9 cellular contexts compared by ENCODE assay signal in genomic region chr6:168035098-168035660, GRCh38. TPM values are rescaled to one million over a fixed set of nuclear protein-coding genes. Genes with fewer than 3 reads are reported as not detected.
DNase-seq lines count a peak whose midpoint lies in the region; ATAC-seq and TF ChIP-seq lines count a peak whose summit lies in the region.
"Had no signal": no experiment of that assay in that cellular context is flagged by ENCODE, and none has a peak within 500 bp of the region (broad histone marks: within the 10 kb centered on the region; RNA-seq: fewer than 3 reads in every experiment).

No MANE protein-coding gene starts in this region.

- H3K4me1 ChIP-seq in SJSA1 (replicated peaks), result peaks cover 42% of the 10 kb centered on the region
- H3K4me1 ChIP-seq in foreskin keratinocyte, result no peaks in the 10 kb centered on the region

- H3K27ac ChIP-seq in SJSA1 (peak overlapping the region; percentile 61), foreskin keratinocyte (no peak overlapping the region)

- H3K9me3 ChIP-seq in SJSA1 (replicated peaks), result 0 out of 2 replicates have a peak, but pooled peaks cover 4% of the 10 kb centered on the region

- ATAC-seq in foreskin keratinocyte (peak; percentile 64), GM21423 (IDR thresholded peaks at IDR 0.05; ENCODE audit: unreplicated experiment) (no peak), HG03354 (IDR thresholded peaks at IDR 0.05; ENCODE audit: poor library complexity, severe bottlenecking, unreplicated experiment) (no peak)

- no peak for DNase-seq in T-helper 1 cell
- DNase-seq in SJSA1 (ENCODE audit: low read depth in 1 of 2, low spot score in 2 of 2), result peak; percentile 39 to 80
- DNase-seq in foreskin keratinocyte, result no peak
- DNase-seq in nephron progenitor cell, result peak; percentile 73
- no peak for DNase-seq in SIG-M5 treated with dmso at 0.1 percent for 504 hours (lab: John Stamatoyannopoulos, UW; ENCODE audit: unreplicated experiment)

- no peaks in the 10 kb centered on the region for H3K27me3 ChIP-seq in SJSA1 (replicated peaks)
- H3K27me3 ChIP-seq in foreskin keratinocyte, result peaks cover 17% of the 10 kb centered on the region

- H3K4me3 ChIP-seq in SJSA1, result peak overlapping the region; percentile 19

- H3K27me3 Mint-ChIP-seq in T-helper 1 cell treated with Interleukin-12 subunit alpha and Interleukin-12 subunit beta and Interleukin-4 antibody, amounts not matched to agents 30 μg/mL and 1 μg/mL, for 36 hours (ENCODE audit: low read depth), result peaks cover 26% of the 10 kb centered on the region
- peaks cover 26% of the 10 kb centered on the region for H3K27me3 Mint-ChIP-seq in nephron progenitor cell (ENCODE audit: low read depth, poor library complexity)

- peak overlapping the region; percentile 57 for H3K4me3 Mint-ChIP-seq in T-helper 1 cell treated with Interleukin-12 subunit alpha and Interleukin-12 subunit beta and Interleukin-4 antibody, amounts not matched to agents 30 μg/mL and 1 μg/mL, for 36 hours
- peak overlapping the region; percentile 81 for H3K4me3 Mint-ChIP-seq in nephron progenitor cell
- H3K4me3 Mint-ChIP-seq: stimulated activated naive CD8-positive, alpha-beta T cell treated with anti-CD3 and anti-CD28 coated beads, Interleukin-15, Interleukin-2, amounts not matched to agents 100 ng/mL and 50 ng/mL, for 24 hours had no signal

- peaks cover 10% of the 10 kb centered on the region for H3K4me1 Mint-ChIP-seq in T-helper 1 cell treated with Interleukin-12 subunit alpha and Interleukin-12 subunit beta and Interleukin-4 antibody, amounts not matched to agents 30 μg/mL and 1 μg/mL, for 36 hours (ENCODE audit: low read depth)
- peaks cover 34% of the 10 kb centered on the region for H3K4me1 Mint-ChIP-seq in nephron progenitor cell

- TF ChIP-seq CTCF in foreskin keratinocyte (conservative IDR thresholded peaks at IDR 0.05) (no peak), nephron progenitor cell (IDR thresholded peaks at IDR 0.05) (no peak)

- H3K36me3 Mint-ChIP-seq in T-helper 1 cell treated with Interleukin-12 subunit alpha and Interleukin-12 subunit beta and Interleukin-4 antibody, amounts not matched to agents 30 μg/mL and 1 μg/mL, for 36 hours (ENCODE audit: low read depth), result peaks cover 2% of the 10 kb centered on the region
- peaks cover 24% of the 10 kb centered on the region for H3K36me3 Mint-ChIP-seq in nephron progenitor cell (ENCODE audit: low read depth)

- no peaks in the 10 kb centered on the region for H3K36me3 ChIP-seq in SJSA1

- H3K9me3 Mint-ChIP-seq in T-helper 1 cell treated with Interleukin-12 subunit alpha and Interleukin-12 subunit beta and Interleukin-4 antibody, amounts not matched to agents 30 μg/mL and 1 μg/mL, for 36 hours, result peaks cover 26% of the 10 kb centered on the region
- peaks cover 56% of the 10 kb centered on the region for H3K9me3 Mint-ChIP-seq in nephron progenitor cell

- no peak overlapping the region for H3K27ac Mint-ChIP-seq in T-helper 1 cell treated with Interleukin-12 subunit alpha and Interleukin-12 subunit beta and Interleukin-4 antibody, amounts not matched to agents 30 μg/mL and 1 μg/mL, for 36 hours
- peak overlapping the region; percentile 68 for H3K27ac Mint-ChIP-seq in nephron progenitor cell
- H3K27ac Mint-ChIP-seq: stimulated activated naive CD8-positive, alpha-beta T cell treated with anti-CD3 and anti-CD28 coated beads, Interleukin-15, Interleukin-2, amounts not matched to agents 100 ng/mL and 50 ng/mL, for 24 hours had no signal

RNA-seq across cellular contexts. Expression of gene KIF25, which starts 37.7 kb away (rescaled TPM):
- total RNA-seq in SJSA1 (2014; rRNA removed; shearing (Covaris generic)), result not detected in 2 replicates
- total RNA-seq in foreskin keratinocyte, result not detected in 2 replicates
- polyA plus RNA-seq in foreskin keratinocyte, result not detected in 2 replicates

RNA-seq across cellular contexts. Expression of gene FRMD1, which starts 43.8 kb away (rescaled TPM):
- total RNA-seq in SJSA1 (2014; rRNA removed; shearing (Covaris generic)), result not detected in 2 replicates
- not detected in 2 replicates for total RNA-seq in foreskin keratinocyte
- polyA plus RNA-seq in foreskin keratinocyte, result not detected in 2 replicates

Comparison
In these comparisons a context has a peak if more than half of its experiments do, and no peak if none do; other contexts are left out.
1. DNase-seq: peak in SJSA1 (2 of 2) and nephron progenitor cell (single experiment); none in T-helper 1 cell (0 of 5), foreskin keratinocyte (0 of 2) and SIG-M5 treated with dmso at 0.1 percent for 504 hours (single experiment).